Comparison of ENCODE assay signal across 7 cellular contexts in the genomic region with DNA sequence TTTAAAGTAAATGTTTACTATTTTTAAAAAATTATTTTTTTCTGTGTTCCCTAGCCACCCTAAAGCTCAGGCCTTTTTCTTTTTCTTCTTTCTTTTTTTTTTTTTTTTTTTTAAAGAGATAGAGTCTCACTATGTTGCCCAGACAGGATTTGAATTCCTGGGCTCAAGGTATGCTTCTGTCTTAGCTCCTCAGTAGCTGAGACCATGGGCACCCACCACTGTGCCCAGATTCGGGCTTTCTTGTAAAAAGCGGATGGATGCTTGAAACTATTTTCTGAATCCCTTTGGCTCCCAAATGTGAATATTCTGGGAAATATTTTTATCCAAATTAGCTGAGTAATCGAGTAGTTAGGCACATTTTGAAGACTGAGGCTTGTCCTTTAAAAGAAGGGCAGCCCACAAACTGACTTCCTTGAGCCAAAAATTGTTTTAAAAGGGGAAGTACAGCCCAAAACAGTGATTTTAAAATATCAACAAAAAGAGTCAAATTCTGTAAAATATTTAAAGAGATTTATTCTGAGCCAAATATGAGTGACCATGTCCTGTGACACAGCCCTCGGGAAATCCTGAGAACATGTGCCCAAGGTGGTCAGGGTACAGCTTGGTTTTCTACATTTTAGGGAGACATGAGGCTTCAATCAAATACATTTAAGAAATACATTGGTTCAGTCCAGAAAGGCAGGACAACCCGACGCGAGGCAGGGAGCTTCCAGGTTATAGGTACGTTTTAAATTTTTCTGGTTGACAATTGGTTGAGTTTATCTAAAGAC. TPM values are rescaled to one million over a fixed set of nuclear protein-coding genes. Genes with fewer than 3 reads are reported as not detected.
A peak's percentile ranks its signal among the peaks of the same experiment; 100 is the strongest.
DNase-seq lines count a peak whose midpoint lies in the region; ATAC-seq and TF ChIP-seq lines count a peak whose summit lies in the region.

No MANE protein-coding gene starts in this region.

- H2AFZ ChIP-seq in hepatocyte: peak overlapping the region; percentile 78

- H3K27ac ChIP-seq in HUES6 (ENCODE audit: low read depth, low read length) (peak overlapping the region; percentile 70; the same call in 1 of the 2 replicates), hepatocyte (peak overlapping the region; percentile 94)

- no peaks in the 10 kb centered on the region for H3K9me3 Mint-ChIP-seq in activated B cell treated with CpG ODN at 0.5 μM for 24 hours
- peaks cover 0 to 2% of the 10 kb centered on the region in 2 donors for H3K9me3 Mint-ChIP-seq in stimulated activated naive CD8-positive, alpha-beta T cell treated with anti-CD3 and anti-CD28 coated beads, Interleukin-15, amount 100 ng/mL, for 72 hours

- no peak for DNase-seq in activated B cell treated with CpG ODN at 0.5 μM for 24 hours
- DNase-seq in hepatocyte (ENCODE audit: low spot score): no peak
- no peak for DNase-seq in stimulated activated naive CD8-positive, alpha-beta T cell treated with anti-CD3 and anti-CD28 coated beads, Interleukin-15, amount 100 ng/mL, for 72 hours
- no peak for DNase-seq in HuH-7 (ENCODE audit: low spot score)
- no peak for DNase-seq in NCI-H345 (lab: John Stamatoyannopoulos, UW)
- DNase-seq in effector CD4-positive, alpha-beta T cell: no peak

- H3K36me3 Mint-ChIP-seq in activated B cell treated with CpG ODN at 0.5 μM for 24 hours (ENCODE audit: low read depth): peaks cover 16% of the 10 kb centered on the region

- no peaks in the 10 kb centered on the region for H4K20me1 ChIP-seq in hepatocyte (ENCODE audit: insufficient read depth, poor library complexity, severe bottlenecking)

- POLR2A ChIA-PET in activated B cell treated with CpG ODN at 0.5 μM for 24 hours (lab: Charles Lee): interaction anchor here (0.6 to 2.2 kb wide), 12 partner anchors 10 to 1658 kb away, joined by 3 to 13 read pairs (median 4); a partner anchor contains a TSS

- TF ChIP-seq CTCF in activated B cell treated with CpG ODN at 0.5 μM for 24 hours (IDR thresholded peaks at IDR 0.05): no peak
- no peak for TF ChIP-seq CTCF in hepatocyte (IDR thresholded peaks at IDR 0.05; ENCODE audit: poor library complexity)

- no peaks in the 10 kb centered on the region for H3K27me3 Mint-ChIP-seq in activated B cell treated with CpG ODN at 0.5 μM for 24 hours
- no peaks in the 10 kb centered on the region for H3K27me3 Mint-ChIP-seq in stimulated activated naive CD8-positive, alpha-beta T cell treated with anti-CD3 and anti-CD28 coated beads, Interleukin-15, amount 100 ng/mL, for 72 hours

- ATAC-seq in activated B cell treated with CpG ODN at 0.5 μM for 24 hours (ENCODE audit: low read depth): peak; percentile 3
- no peak for ATAC-seq in stimulated activated naive CD8-positive, alpha-beta T cell treated with anti-CD3 and anti-CD28 coated beads, Interleukin-15, amount 100 ng/mL, for 72 hours

- H3K9me2 ChIP-seq in hepatocyte (replicated peaks; ENCODE audit: insufficient read depth): no peaks in the 10 kb centered on the region

- H3K4me2 ChIP-seq in hepatocyte: peak overlapping the region; percentile 84

- peak overlapping the region; percentile 98 for H3K27ac Mint-ChIP-seq in activated B cell treated with CpG ODN at 0.5 μM for 24 hours
- H3K27ac Mint-ChIP-seq in stimulated activated naive CD8-positive, alpha-beta T cell treated with anti-CD3 and anti-CD28 coated beads, Interleukin-15, amount 100 ng/mL, for 72 hours: peak overlapping the region; percentile 83 to 87

- H3K36me3 ChIP-seq in HUES6 (ENCODE audit: control insufficient read depth, insufficient read depth, low read length) (no peaks in the 10 kb centered on the region), hepatocyte (replicated peaks; ENCODE audit: insufficient read depth, low read depth) (no peaks in the 10 kb centered on the region)

- peak overlapping the region; percentile 49 for H3K9ac ChIP-seq in HUES6 (ENCODE audit: low read length)

- CTCF ChIA-PET in activated B cell treated with CpG ODN at 0.5 μM for 24 hours (lab: Charles Lee): interaction anchor here (0.6 to 6.2 kb wide), 4 partner anchors 30 to 158 kb away, joined by 3 to 42 read pairs (median 4); no protein-coding TSS in a partner anchor

- peak overlapping the region; percentile 97 for H3K4me3 Mint-ChIP-seq in activated B cell treated with CpG ODN at 0.5 μM for 24 hours
- peak overlapping the region; percentile 86 to 88 for H3K4me3 Mint-ChIP-seq in stimulated activated naive CD8-positive, alpha-beta T cell treated with anti-CD3 and anti-CD28 coated beads, Interleukin-15, amount 100 ng/mL, for 72 hours

- WGBS in hepatocyte (ENCODE audit: low lambda C conversion rate, missing lambda C conversion rate): 45% methylated on average over 8 of the region's 8 CpGs

- H3K4me3 ChIP-seq in HUES6 (ENCODE audit: low read depth, low read length) (peak overlapping the region; percentile 48), hepatocyte (no peak overlapping the region)

- peaks cover 48% of the 10 kb centered on the region for H3K4me1 ChIP-seq in HUES6 (ENCODE audit: control insufficient read depth, insufficient read depth, low read length)
- peaks cover 38% of the 10 kb centered on the region for H3K4me1 ChIP-seq in hepatocyte (ENCODE audit: insufficient read depth)

- H3K4me1 Mint-ChIP-seq in activated B cell treated with CpG ODN at 0.5 μM for 24 hours: peaks cover 65% of the 10 kb centered on the region
- H3K4me1 Mint-ChIP-seq in stimulated activated naive CD8-positive, alpha-beta T cell treated with anti-CD3 and anti-CD28 coated beads, Interleukin-15, amount 100 ng/mL, for 72 hours: peaks cover 69% of the 10 kb centered on the region

- H3K9me3 ChIP-seq in HUES6 (ENCODE audit: control insufficient read depth, insufficient read depth, low read depth, low read length) (no peaks in the 10 kb centered on the region), hepatocyte (ENCODE audit: low read depth) (no peaks in the 10 kb centered on the region)

- H3K27me3 ChIP-seq in HUES6 (ENCODE audit: control insufficient read depth, insufficient read depth, low read length): no peaks in the 10 kb centered on the region
- H3K27me3 ChIP-seq in hepatocyte: no peaks in the 10 kb centered on the region

- H3K79me2 ChIP-seq in hepatocyte: peaks cover 35% of the 10 kb centered on the region

- intact Hi-C loops in activated B cell treated with CpG ODN at 0.5 μM for 24 hours (cut with micrococcal nuclease): loop anchor here (1.0 to 10.0 kb wide), 8 partner anchors 31 to 441 kb away; a partner anchor contains a TSS

RNA-seq across cellular contexts. Expression of a gene that starts 28.8 kb away (rescaled TPM):
- total RNA-seq in activated B cell treated with CpG ODN at 0.5 μM for 24 hours: not detected in 2 replicates
- total RNA-seq in hepatocyte: not detected in 2 replicates
- polyA plus RNA-seq in hepatocyte: not detected in 2 replicates
